In the genomic region with DNA sequence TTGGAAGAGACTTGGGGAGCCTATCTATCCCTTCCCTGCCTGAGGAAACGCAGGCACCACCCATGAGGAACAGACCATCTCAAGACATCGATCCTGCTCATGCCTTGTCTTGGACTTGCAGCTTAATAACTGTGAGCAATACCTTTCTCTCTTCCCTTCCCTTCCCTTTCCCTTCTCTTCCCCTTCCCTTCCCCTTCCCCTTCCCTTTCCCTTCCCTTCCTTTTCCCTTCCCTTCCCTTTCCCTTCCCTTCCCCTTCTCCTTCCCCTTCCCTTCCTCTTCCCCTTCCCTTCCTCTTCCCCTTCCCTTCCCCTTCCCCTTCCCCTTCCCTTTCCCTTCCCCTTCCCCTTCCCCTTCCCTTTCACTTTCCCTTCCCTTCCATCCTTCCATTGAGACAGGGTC, we compare ENCODE assay signal across 28 cellular contexts.
"Had no signal": no experiment of that assay in that cellular context is flagged by ENCODE, and none has a peak within 500 bp of the region (broad histone marks: within the 10 kb centered on the region; RNA-seq: fewer than 3 reads in every experiment).

No MANE protein-coding gene starts in this region.

- H3K9ac ChIP-seq: parathyroid adenoma had no signal

- H3K4me2 ChIP-seq: smooth muscle cell had no signal

- DNase-seq: naive thymus-derived CD4-positive, alpha-beta T cell; natural killer cell; nucleus accumbens; posterior cingulate gyrus; psoas muscle; right cardiac atrium; spleen; stimulated activated CD4-positive, alpha-beta T cell treated with anti-CD3 and anti-CD28 coated beads, Interleukin-12 subunit alpha, Interleukin-12 subunit beta, amount 100 ng/mL, for 4 hours; stimulated activated CD4-positive, alpha-beta T cell treated with anti-CD3 and anti-CD28 coated beads, Interleukin-1b, Interleukin-23, amount 100 ng/mL, for 48 hours; stimulated activated CD4-positive, alpha-beta T cell treated with anti-CD3 and anti-CD28 coated beads, Interleukin-4, amount 100 ng/mL, for 1 hour; stimulated activated CD4-positive, alpha-beta T cell treated with anti-CD3 and anti-CD28 coated beads, Interleukin-4, amount 100 ng/mL, for 4 hours; stimulated activated CD8-positive, alpha-beta memory T cell treated with anti-CD3 and anti-CD28 coated beads, Interleukin-4, amount 100 ng/mL, for 48 hours; stimulated activated naive CD4-positive, alpha-beta T cell; stimulated activated naive CD8-positive, alpha-beta T cell treated with anti-CD3 and anti-CD28 coated beads, Interleukin-15, amount 100 ng/mL, for 72 hours; stimulated activated naive CD8-positive, alpha-beta T cell treated with anti-CD3 and anti-CD28 coated beads, Interleukin-15, Interleukin-2, amounts not matched to agents 100 U/mL and 50 U/mL, for 24 hours; substantia nigra; testis; tibial artery; transverse colon; upper lobe of right lung; uterus had no signal

- H3K9me3 ChIP-seq: neutrophil, psoas muscle, suprapubic skin, testis, tibial artery, upper lobe of right lung, uterus had no signal

- H2AFZ ChIP-seq: parathyroid adenoma had no signal

- H3K4me3 ChIP-seq: psoas muscle, skin epidermis, smooth muscle cell, spleen, suprapubic skin, testis, tibial artery, transverse colon, upper lobe of right lung, uterus had no signal

- H3K36me3 ChIP-seq: neutrophil, spleen, suprapubic skin, tibial artery, transverse colon, upper lobe of right lung, uterus had no signal

- H3K4me1 ChIP-seq: parathyroid adenoma, psoas muscle, spleen, suprapubic skin, testis, tibial artery, transverse colon, upper lobe of right lung, uterus had no signal

- H3K79me2 ChIP-seq: parathyroid adenoma had no signal

- ATAC-seq: naive thymus-derived CD4-positive, alpha-beta T cell; natural killer cell; psoas muscle; right cardiac atrium; sciatic nerve; stimulated activated memory B cell treated with anti-CD40 and anti-IgM and Interleukin-4, amounts not matched to agents 10 μg/mL and 1 μg/mL and 100 μg/mL, for 72 hours; stimulated activated naive CD8-positive, alpha-beta T cell treated with anti-CD3 and anti-CD28 coated beads, Interleukin-15, amount 100 ng/mL, for 72 hours; stimulated activated naive CD8-positive, alpha-beta T cell treated with anti-CD3 and anti-CD28 coated beads, Interleukin-15, Interleukin-2, amounts not matched to agents 100 U/mL and 50 U/mL, for 24 hours; upper lobe of right lung had no signal

- H3K27ac ChIP-seq: neutrophil, parathyroid adenoma, psoas muscle, skin epidermis, spleen, suprapubic skin, testis, tibial artery, transverse colon, upper lobe of right lung, uterus had no signal

- H3K27me3 ChIP-seq: neutrophil, spleen, suprapubic skin, testis, tibial artery, transverse colon, upper lobe of right lung, uterus had no signal
